ENCODE assay signal across 19 cellular contexts in genomic region chr1:212917134-212917485, GRCh38. TPM values are rescaled to one million over a fixed set of nuclear protein-coding genes. Genes with fewer than 3 reads are reported as not detected.
DNase-seq lines count a peak whose midpoint lies in the region; ATAC-seq and TF ChIP-seq lines count a peak whose summit lies in the region.
"Had no signal": no experiment of that assay in that cellular context is flagged by ENCODE, and none has a peak within 500 bp of the region (broad histone marks: within the 10 kb centered on the region; RNA-seq: fewer than 3 reads in every experiment).

No MANE protein-coding gene starts in this region.

- H3K4me1 ChIP-seq in left ventricle myocardium inferior = peaks cover 8% of the 10 kb centered on the region
- peaks cover 0 to 14% (median 0%) of the 10 kb centered on the region in 12 donors for H3K4me1 ChIP-seq in heart left ventricle
- H3K4me1 ChIP-seq: lower lobe of right lung, pancreas had no signal

- intact Hi-C loops in left ventricle myocardium inferior (cut with micrococcal nuclease) = no loop called here
- intact Hi-C loops in heart left ventricle (cut with DNase I) = no loop called here

- H3K36me3 ChIP-seq in left ventricle myocardium inferior (no peaks in the 10 kb centered on the region), heart left ventricle (no peaks in the 10 kb centered on the region)
- H3K36me3 ChIP-seq: lower lobe of right lung, pancreas had no signal

- H3K9me3 ChIP-seq in left ventricle myocardium inferior (replicated peaks) = no peaks in the 10 kb centered on the region
- no peaks in the 10 kb centered on the region for H3K9me3 ChIP-seq in heart left ventricle
- H3K9me3 ChIP-seq: lower lobe of right lung, pancreas had no signal

- H3K27ac ChIP-seq in left ventricle myocardium inferior (replicated peaks) (no peak overlapping the region), heart left ventricle (no peak overlapping the region)
- H3K27ac ChIP-seq: HL-60, lower lobe of right lung, pancreas had no signal

- H3K27me3 ChIP-seq in left ventricle myocardium inferior (ENCODE audit: low read depth) = peaks cover 45% of the 10 kb centered on the region
- H3K27me3 ChIP-seq in heart left ventricle = peaks cover 0 to 9% (median 0%) of the 10 kb centered on the region in 9 donors
- H3K27me3 ChIP-seq: pancreas had no signal

- H3K9me3 Mint-ChIP-seq in chondrocyte (ENCODE audit: low read depth) = no peaks in the 10 kb centered on the region
- no peaks in the 10 kb centered on the region for H3K9me3 Mint-ChIP-seq in mesothelial cell of epicardium
- no peaks in the 10 kb centered on the region for H3K9me3 Mint-ChIP-seq in type B pancreatic cell
- H3K9me3 Mint-ChIP-seq: activated CD4-positive, alpha-beta T cell treated with anti-CD3 and anti-CD28 coated beads, Interleukin-2, amount 10 ng/mL, durations not matched to agents 7 days and 5 days; HFFc6 had no signal

- H3K4me3 Mint-ChIP-seq in chondrocyte (ENCODE audit: unreplicated experiment) (peak overlapping the region; percentile 57), mesothelial cell of epicardium (peak overlapping the region; percentile 49), type B pancreatic cell (peak overlapping the region; percentile 44)
- H3K4me3 Mint-ChIP-seq: activated CD4-positive, alpha-beta T cell treated with anti-CD3 and anti-CD28 coated beads, Interleukin-2, amount 10 ng/mL, durations not matched to agents 7 days and 5 days; HFFc6 had no signal

- ATAC-seq in heart left ventricle (no peak), HG02840 (IDR thresholded peaks at IDR 0.05; ENCODE audit: low FRiP score, unreplicated experiment) (no peak), HG02763 (IDR thresholded peaks at IDR 0.05; ENCODE audit: unreplicated experiment) (no peak)

- TF ChIP-seq POLR2A in heart left ventricle (IDR thresholded peaks at IDR 0.05) = no peak

- H3K27ac Mint-ChIP-seq in chondrocyte (ENCODE audit: unreplicated experiment) (no peak overlapping the region), mesothelial cell of epicardium (no peak overlapping the region), type B pancreatic cell (peak overlapping the region; percentile 29)
- H3K27ac Mint-ChIP-seq: activated CD4-positive, alpha-beta T cell treated with anti-CD3 and anti-CD28 coated beads, Interleukin-2, amount 10 ng/mL, durations not matched to agents 7 days and 5 days; HFFc6 had no signal

- H3K4me3 ChIP-seq in left ventricle myocardium inferior (peak overlapping the region; percentile 45), heart left ventricle (peak overlapping the region in 4 of 12 donors; percentile 36 to 39 (median 37))
- H3K4me3 ChIP-seq: lower lobe of right lung had no signal

- WGBS in heart left ventricle, 4 donors = 66 to 74% (median 68%) methylated on average over 9 of the region's 9 CpGs

- DNase-seq in left ventricle myocardium inferior (no peak), heart left ventricle (no peak), chondrocyte (ENCODE audit: low spot score) (no peak), mesothelial cell of epicardium (ENCODE audit: low spot score in 2 of 2, unreplicated experiment in 2 of 2) (no peak), type B pancreatic cell (ENCODE audit: extremely low spot score, unreplicated experiment) (no peak), anterior cingulate cortex (lab: John Stamatoyannopoulos, UW) (no peak)
- DNase-seq: activated CD4-positive, alpha-beta T cell treated with anti-CD3 and anti-CD28 coated beads, Interleukin-2, amount 10 ng/mL, durations not matched to agents 7 days and 5 days; effector CD8-positive, alpha-beta T cell; HFFc6; KG1; NCI-H187 treated with DMSO at 0.1 percent for 48 hours; NCI-H2227 treated with DMSO at 0.1 percent for 48 hours; NCI-H774; SHP77 had no signal

- H3K27me3 Mint-ChIP-seq in chondrocyte (ENCODE audit: low read depth) (peaks cover 8% of the 10 kb centered on the region), mesothelial cell of epicardium (ENCODE audit: low read depth) (peaks cover 22% of the 10 kb centered on the region), type B pancreatic cell (peaks cover 43% of the 10 kb centered on the region)

- H3K36me3 Mint-ChIP-seq in chondrocyte (ENCODE audit: low read depth) (no peaks in the 10 kb centered on the region), mesothelial cell of epicardium (no peaks in the 10 kb centered on the region), type B pancreatic cell (no peaks in the 10 kb centered on the region)

- H3K4me1 Mint-ChIP-seq in chondrocyte (ENCODE audit: low read depth) (peaks cover 8% of the 10 kb centered on the region), mesothelial cell of epicardium (peaks cover 13% of the 10 kb centered on the region), type B pancreatic cell (ENCODE audit: unreplicated experiment) (peaks cover 6% of the 10 kb centered on the region)
- H3K4me1 Mint-ChIP-seq: activated CD4-positive, alpha-beta T cell treated with anti-CD3 and anti-CD28 coated beads, Interleukin-2, amount 10 ng/mL, durations not matched to agents 7 days and 5 days had no signal

- TF ChIP-seq CTCF in left ventricle myocardium inferior (IDR thresholded peaks at IDR 0.05; ENCODE audit: borderline replicate concordance) = no peak
- no peak for TF ChIP-seq CTCF in heart left ventricle (IDR thresholded peaks at IDR 0.05)
- TF ChIP-seq CTCF in chondrocyte (IDR thresholded peaks at IDR 0.05) = no peak
- TF ChIP-seq CTCF in mesothelial cell of epicardium (IDR thresholded peaks at IDR 0.05; ENCODE audit: unreplicated experiment) = no peak
- TF ChIP-seq CTCF in type B pancreatic cell (conservative IDR thresholded peaks at IDR 0.05) = no peak

RNA-seq across cellular contexts. Expression of gene VASH2, which starts 33.2 kb away (rescaled TPM):
- total RNA-seq in left ventricle myocardium inferior = 1.2 TPM
- total RNA-seq in heart left ventricle = 1 to 10 TPM in 1 of 9 donors, under 1 TPM in 7, not detected in 1; 0.20 to 2.6 (median 0.63) TPM
- polyA plus RNA-seq in heart left ventricle = under 1 TPM; 0.19 to 0.51 TPM
- total RNA-seq in chondrocyte = 2.3 to 2.8 TPM (median 2.8 TPM) in 3 replicates
- 39.1 to 43.8 TPM (median 43.6 TPM) in 3 replicates for total RNA-seq in mesothelial cell of epicardium
- 3.5 and 27.4 TPM in 2 replicates for total RNA-seq in type B pancreatic cell (ENCODE audit: low replicate concordance)

RNA-seq across cellular contexts. Expression of gene FLVCR1, which starts 59.0 kb away (rescaled TPM):
- total RNA-seq in left ventricle myocardium inferior = 2.7 TPM
- total RNA-seq in heart left ventricle = 1 to 10 TPM in 7 of 9 donors, under 1 TPM in 2; 0.44 to 3.0 (median 2.4) TPM
- 1 to 10 TPM in 1 of 2 donors, under 1 TPM in 1; 0.84 to 2.5 TPM for polyA plus RNA-seq in heart left ventricle
- total RNA-seq in chondrocyte = 4.4 to 5.4 TPM (median 5.4 TPM) in 3 replicates
- total RNA-seq in mesothelial cell of epicardium = 19.8 to 23.1 TPM (median 21.2 TPM) in 3 replicates
- total RNA-seq in type B pancreatic cell (ENCODE audit: low replicate concordance) = 20.5 and 22.0 TPM in 2 replicates
